Comparison of ENCODE assay signal across 40 cellular contexts in genomic region chr2:228261546-228261945, GRCh38.
"Had no signal": no experiment of that assay in that cellular context is flagged by ENCODE, and none has a peak within 500 bp of the region (broad histone marks: within the 10 kb centered on the region; RNA-seq: fewer than 3 reads in every experiment).

No MANE protein-coding gene starts in this region.

- H3K36me3 ChIP-seq: adrenal gland, ascending aorta, brain microvascular endothelial cell, breast epithelium, cardiac muscle cell had no signal

- H3K4me3 Mint-ChIP-seq: activated naive CD4-positive, alpha-beta T cell treated with anti-CD3 and anti-CD28 coated beads for 36 hours; activated naive CD4-positive, alpha-beta T cell treated with anti-CD3 and anti-CD28 coated beads, Interleukin-2, amount 10 ng/mL, durations not matched to agents 7 days and 5 days; activated naive CD4-positive, alpha-beta T cell treated with anti-CD3 and anti-CD28 coated beads, Interleukin-2, amount 50 U/mL, for 24 hours; activated naive CD8-positive, alpha-beta T cell; activated naive CD8-positive, alpha-beta T cell treated with anti-CD3 and anti-CD28 coated beads for 36 hours; activated naive CD8-positive, alpha-beta T cell treated with anti-CD3 and anti-CD28 coated beads, Interleukin-2, amount 10 ng/mL, durations not matched to agents 7 days and 5 days; activated naive CD8-positive, alpha-beta T cell treated with anti-CD3 and anti-CD28 coated beads, Interleukin-2, amount 50 U/mL, for 24 hours; activated T-cell treated with anti-CD3 and anti-CD28 coated beads, Interleukin-2, amount 50 U/mL, for 24 hours; activated T-cell treated with anti-CD3 and anti-CD28 coated beads, Interleukin-2, amount 50 U/mL, for 4 hours; activated T-cell treated with anti-CD3 and anti-CD28 coated beads, Interleukin-2, amount 50 U/mL, for 72 hours; activated T-helper 1 cell treated with anti-CD3 and anti-CD28 coated beads, Interleukin-12 subunit alpha, Interleukin-12 subunit beta, Interleukin-2, Interleukin-4 antibody, amounts not matched to agents 30 ng/mL and 10 ng/mL and 1 ng/mL, durations not matched to agents 14 hours and 24 hours and 36 hours; activated T-helper 17 cell treated with anti-CD3 and anti-CD28 coated beads, Interleukin-2, amount 50 U/mL, for 72 hours; brain; central memory CD8-positive, alpha-beta T cell had no signal

- H3K36me3 Mint-ChIP-seq: activated naive CD4-positive, alpha-beta T cell treated with anti-CD3 and anti-CD28 coated beads, Interleukin-2, amount 10 ng/mL, durations not matched to agents 7 days and 5 days; activated naive CD4-positive, alpha-beta T cell treated with anti-CD3 and anti-CD28 coated beads, Interleukin-2, amount 50 U/mL, for 24 hours; activated naive CD4-positive, alpha-beta T cell treated with anti-CD3 and anti-CD28 coated beads, Interleukin-2, amount 50 U/mL, for 72 hours; activated naive CD8-positive, alpha-beta T cell; activated naive CD8-positive, alpha-beta T cell treated with anti-CD3 and anti-CD28 coated beads for 36 hours; activated naive CD8-positive, alpha-beta T cell treated with anti-CD3 and anti-CD28 coated beads, Interleukin-2, amount 10 ng/mL, durations not matched to agents 7 days and 5 days; brain had no signal

- H3K9me3 ChIP-seq: adrenal gland, ascending aorta, body of pancreas, breast epithelium had no signal

- H3K4me3 ChIP-seq: adrenal gland, ascending aorta, body of pancreas, breast epithelium, cardiac muscle cell had no signal

- H3K27ac ChIP-seq: adrenal gland, ascending aorta, body of pancreas, brain microvascular endothelial cell, breast epithelium, cardiac muscle cell had no signal

- H3K27ac Mint-ChIP-seq: activated naive CD4-positive, alpha-beta T cell treated with anti-CD3 and anti-CD28 coated beads for 36 hours; activated naive CD4-positive, alpha-beta T cell treated with anti-CD3 and anti-CD28 coated beads, Interleukin-2, amount 10 ng/mL, durations not matched to agents 7 days and 5 days; activated naive CD4-positive, alpha-beta T cell treated with anti-CD3 and anti-CD28 coated beads, Interleukin-2, amount 50 U/mL, for 24 hours; activated naive CD4-positive, alpha-beta T cell treated with anti-CD3 and anti-CD28 coated beads, Interleukin-2, amount 50 U/mL, for 72 hours; activated naive CD8-positive, alpha-beta T cell; activated naive CD8-positive, alpha-beta T cell treated with anti-CD3 and anti-CD28 coated beads for 36 hours; activated naive CD8-positive, alpha-beta T cell treated with anti-CD3 and anti-CD28 coated beads, Interleukin-2, amount 10 ng/mL, durations not matched to agents 7 days and 5 days; activated naive CD8-positive, alpha-beta T cell treated with anti-CD3 and anti-CD28 coated beads, Interleukin-2, amount 50 U/mL, for 24 hours; activated T-cell treated with anti-CD3 and anti-CD28 coated beads, Interleukin-2, amount 50 U/mL, for 24 hours; activated T-cell treated with anti-CD3 and anti-CD28 coated beads, Interleukin-2, amount 50 U/mL, for 72 hours; activated T-helper 1 cell treated with anti-CD3 and anti-CD28 coated beads, Interleukin-12 subunit alpha, Interleukin-12 subunit beta, Interleukin-2, Interleukin-4 antibody, amounts not matched to agents 30 ng/mL and 10 ng/mL and 1 ng/mL, durations not matched to agents 14 hours and 24 hours and 36 hours; activated T-helper 17 cell treated with anti-CD3 and anti-CD28 coated beads, Interleukin-2, amount 50 U/mL, for 72 hours; activated T-helper 2 cell treated with anti-CD3 and anti-CD28 coated beads, Interferon-gamma antibody, Interleukin-2, Interleukin-4, amounts not matched to agents 10 μg/mL and 5 μg/mL and 100 μg/mL, durations not matched to agents 14 hours and 24 hours and 36 hours; brain had no signal

- H3K9me3 Mint-ChIP-seq: activated T-helper 1 cell treated with anti-CD3 and anti-CD28 coated beads, Interleukin-12 subunit alpha, Interleukin-12 subunit beta, Interleukin-2, Interleukin-4 antibody, amounts not matched to agents 30 ng/mL and 10 ng/mL and 1 ng/mL, durations not matched to agents 14 hours and 24 hours and 36 hours had no signal

- H3K27me3 Mint-ChIP-seq: activated naive CD4-positive, alpha-beta T cell treated with anti-CD3 and anti-CD28 coated beads, Interleukin-2, amount 10 ng/mL, durations not matched to agents 7 days and 5 days; activated naive CD4-positive, alpha-beta T cell treated with anti-CD3 and anti-CD28 coated beads, Interleukin-2, amount 50 U/mL, for 24 hours; activated naive CD8-positive, alpha-beta T cell; activated naive CD8-positive, alpha-beta T cell treated with anti-CD3 and anti-CD28 coated beads for 36 hours; activated naive CD8-positive, alpha-beta T cell treated with anti-CD3 and anti-CD28 coated beads, Interleukin-2, amount 10 ng/mL, durations not matched to agents 7 days and 5 days; activated naive CD8-positive, alpha-beta T cell treated with anti-CD3 and anti-CD28 coated beads, Interleukin-2, amount 50 U/mL, for 24 hours; activated T-cell treated with anti-CD3 and anti-CD28 coated beads, Interleukin-2, amount 50 U/mL, for 24 hours; activated T-helper 17 cell treated with anti-CD3 and anti-CD28 coated beads, Interleukin-2, amount 50 U/mL, for 72 hours; brain; central memory CD8-positive, alpha-beta T cell had no signal

- H3K4me1 Mint-ChIP-seq: activated naive CD4-positive, alpha-beta T cell treated with anti-CD3 and anti-CD28 coated beads, Interleukin-2, amount 10 ng/mL, durations not matched to agents 7 days and 5 days; activated naive CD4-positive, alpha-beta T cell treated with anti-CD3 and anti-CD28 coated beads, Interleukin-2, amount 50 U/mL, for 24 hours; activated naive CD8-positive, alpha-beta T cell treated with anti-CD3 and anti-CD28 coated beads for 36 hours; activated naive CD8-positive, alpha-beta T cell treated with anti-CD3 and anti-CD28 coated beads, Interleukin-2, amount 10 ng/mL, durations not matched to agents 7 days and 5 days; activated naive CD8-positive, alpha-beta T cell treated with anti-CD3 and anti-CD28 coated beads, Interleukin-2, amount 50 U/mL, for 24 hours; activated T-helper 17 cell treated with anti-CD3 and anti-CD28 coated beads, Interleukin-2, amount 50 U/mL, for 72 hours; brain; central memory CD8-positive, alpha-beta T cell had no signal

- ATAC-seq: activated naive CD4-positive, alpha-beta T cell treated with anti-CD3 and anti-CD28 coated beads, Interleukin-2, amount 50 U/mL, for 72 hours; activated naive CD8-positive, alpha-beta T cell treated with anti-CD3 and anti-CD28 coated beads, Interleukin-2, amount 50 U/mL, for 24 hours; activated T-cell treated with anti-CD3 and anti-CD28 coated beads, Interleukin-2, amount 50 U/mL, for 4 hours; activated T-cell treated with anti-CD3 and anti-CD28 coated beads, Interleukin-2, amount 50 U/mL, for 72 hours; activated T-helper 17 cell treated with anti-CD3 and anti-CD28 coated beads, Interleukin-2, amount 50 U/mL, for 72 hours; body of pancreas had no signal

- DNase-seq: activated effector memory CD4-positive, alpha-beta T cell treated with anti-CD3 and anti-CD28 coated beads, Interleukin-2, amount 50 U/mL, for 16 hours; activated effector memory CD4-positive, alpha-beta T cell treated with Interleukin-2 at 50 U/mL for 16 hours; activated gamma-delta T cell; activated gamma-delta T cell treated with Interleukin-2 at 50 U/mL for 16 hours; activated naive CD4-positive, alpha-beta T cell; activated naive CD4-positive, alpha-beta T cell treated with anti-CD3 and anti-CD28 coated beads for 36 hours; activated naive CD4-positive, alpha-beta T cell treated with anti-CD3 and anti-CD28 coated beads, Interleukin-2, amount 10 ng/mL, durations not matched to agents 7 days and 5 days; activated naive CD4-positive, alpha-beta T cell treated with anti-CD3 and anti-CD28 coated beads, Interleukin-2, amount 50 U/mL, for 16 hours; activated naive CD4-positive, alpha-beta T cell treated with Interleukin-2 at 50 U/mL for 16 hours; activated naive CD8-positive, alpha-beta T cell treated with anti-CD3 and anti-CD28 coated beads for 36 hours; activated naive CD8-positive, alpha-beta T cell treated with anti-CD3 and anti-CD28 coated beads, Interleukin-2, amount 10 ng/mL, durations not matched to agents 7 days and 5 days; activated naive CD8-positive, alpha-beta T cell treated with anti-CD3 and anti-CD28 coated beads, Interleukin-2, amount 50 U/mL, for 24 hours; activated T-cell treated with anti-CD3 and anti-CD28 coated beads, Interleukin-2, amount 50 U/mL, for 1 hour; activated T-cell treated with anti-CD3 and anti-CD28 coated beads, Interleukin-2, amount 50 U/mL, for 24 hours; activated T-cell treated with anti-CD3 and anti-CD28 coated beads, Interleukin-2, amount 50 U/mL, for 4 hours; activated T-cell treated with anti-CD3 and anti-CD28 coated beads, Interleukin-2, amount 50 U/mL, for 48 hours; activated T-cell treated with anti-CD3 and anti-CD28 coated beads, Interleukin-2, amount 50 U/mL, for 72 hours; adrenal gland; amniotic stem cell; amygdala; anterior cingulate cortex; aorta; body of pancreas; brain microvascular endothelial cell; caudate nucleus; central memory CD4-positive, alpha-beta T cell; cerebellar nuclear complex had no signal

- FAIRE-seq: astrocyte, bronchial epithelial cell had no signal

- H3K4me1 ChIP-seq: adrenal gland, ascending aorta, body of pancreas, breast epithelium had no signal

- H3K27me3 ChIP-seq: adrenal gland, ascending aorta, body of pancreas, brain microvascular endothelial cell, breast epithelium, cardiac muscle cell had no signal
